1 cellular context compared by ENCODE assay signal in genomic region chr2:61017003-61017555, GRCh38.
TF ChIP-seq lines count a peak whose summit lies in the region.

No MANE protein-coding gene starts in this region.

TF ChIP-seq in HepG2, 621 proteins besides CTCF, POLR2A, EP300 and RAD21 (continued from another document and continues in another):
- 0 out of 2 replicates have a peak, but pooled peaks have one; percentile 8 for TF ChIP-seq SMYD3 (CRISPR knock-in tag; IDR thresholded peaks at IDR 0.05)
- TF ChIP-seq WIZ (CRISPR knock-in tag; IDR thresholded peaks at IDR 0.05), result no peak
- no peak for TF ChIP-seq ZNF724P (CRISPR knock-in tag; IDR thresholded peaks at IDR 0.05; ENCODE audit: borderline replicate concordance)
- no peak for TF ChIP-seq MTA3 (CRISPR knock-in tag; IDR thresholded peaks at IDR 0.05)
- 0 out of 2 replicates have a peak, but pooled peaks have one; percentile 37 for TF ChIP-seq ZNF776 (CRISPR knock-in tag; IDR thresholded peaks at IDR 0.05)
- TF ChIP-seq ISX (CRISPR knock-in tag; conservative IDR thresholded peaks at IDR 0.05), result no peak
- TF ChIP-seq ZNF580 (CRISPR knock-in tag; IDR thresholded peaks at IDR 0.05; ENCODE audit: borderline replicate concordance, low read depth), result no peak
- TF ChIP-seq SOX5 (CRISPR knock-in tag; IDR thresholded peaks at IDR 0.05; ENCODE audit: borderline replicate concordance), result no peak
- no peak; the same call in 1 of the 2 replicates for TF ChIP-seq SP5 (CRISPR knock-in tag; IDR thresholded peaks at IDR 0.05; ENCODE audit: borderline replicate concordance, low read depth)
- TF ChIP-seq ZNF143 (CRISPR knock-in tag; IDR thresholded peaks at IDR 0.05), result peak; percentile 62
- 0 out of 2 replicates have a peak, but pooled peaks have one; percentile 53 for TF ChIP-seq ATF5 (CRISPR knock-in tag; IDR thresholded peaks at IDR 0.05; ENCODE audit: low read depth)
- no peak for TF ChIP-seq NFATC3 (CRISPR knock-in tag; IDR thresholded peaks at IDR 0.05)
- TF ChIP-seq ZNF18 (CRISPR knock-in tag; IDR thresholded peaks at IDR 0.05; ENCODE audit: insufficient replicate concordance), result no peak
- peak; percentile 100 for TF ChIP-seq ZNF652 (CRISPR knock-in tag; IDR thresholded peaks at IDR 0.05; ENCODE audit: borderline replicate concordance, low read depth)
- TF ChIP-seq BRCA1 (CRISPR knock-in tag; IDR thresholded peaks at IDR 0.05), result no peak
- TF ChIP-seq PHF20 (CRISPR knock-in tag; IDR thresholded peaks at IDR 0.05), result peak; percentile 86
- no peak for TF ChIP-seq SSRP1 (CRISPR knock-in tag; IDR thresholded peaks at IDR 0.05)
- no peak; the same call in none of the 2 replicates for TF ChIP-seq ZNF704 (CRISPR knock-in tag; IDR thresholded peaks at IDR 0.05; ENCODE audit: borderline replicate concordance)
- TF ChIP-seq FOXK1 (CRISPR knock-in tag; IDR thresholded peaks at IDR 0.05; ENCODE audit: borderline replicate concordance, low read depth), result no peak
- TF ChIP-seq NAIF1 (CRISPR knock-in tag; IDR thresholded peaks at IDR 0.05; ENCODE audit: borderline replicate concordance), result no peak; the same call in 1 of the 2 replicates
- no peak for TF ChIP-seq ZNF280B (CRISPR knock-in tag; IDR thresholded peaks at IDR 0.05; ENCODE audit: borderline replicate concordance)
- no peak for TF ChIP-seq NCOA2 (CRISPR knock-in tag; IDR thresholded peaks at IDR 0.05)
- TF ChIP-seq ZNF12 (CRISPR knock-in tag; IDR thresholded peaks at IDR 0.05), result peak; percentile 74
- no peak for TF ChIP-seq CENPT (CRISPR knock-in tag; IDR thresholded peaks at IDR 0.05; ENCODE audit: low read depth)
- TF ChIP-seq ZNF644 (CRISPR knock-in tag; IDR thresholded peaks at IDR 0.05; ENCODE audit: low read depth), result no peak
- TF ChIP-seq ZXDC (CRISPR knock-in tag; IDR thresholded peaks at IDR 0.05), result peak; percentile 22
- TF ChIP-seq IKZF1 (IDR thresholded peaks at IDR 0.05), result no peak
- no peak for TF ChIP-seq STAG1 (CRISPR knock-in tag; IDR thresholded peaks at IDR 0.05)
- TF ChIP-seq SP4 (CRISPR knock-in tag; IDR thresholded peaks at IDR 0.05), result peak; percentile 55; the same call in 1 of the 2 replicates
- 0 out of 2 replicates have a peak, but pooled peaks have one; percentile 31 for TF ChIP-seq ZNF850 (CRISPR knock-in tag; conservative IDR thresholded peaks at IDR 0.05)
- no peak for TF ChIP-seq ZNF746 (CRISPR knock-in tag; IDR thresholded peaks at IDR 0.05)
- TF ChIP-seq HOXA5 (CRISPR knock-in tag; IDR thresholded peaks at IDR 0.05), result no peak
- no peak for TF ChIP-seq RAD51 (IDR thresholded peaks at IDR 0.05; ENCODE audit: borderline replicate concordance)
- no peak for TF ChIP-seq ZFP82 (CRISPR knock-in tag; IDR thresholded peaks at IDR 0.05; ENCODE audit: borderline replicate concordance)
- no peak for TF ChIP-seq ATM (IDR thresholded peaks at IDR 0.05; ENCODE audit: borderline replicate concordance)
- no peak; the same call in 1 of the 2 replicates for TF ChIP-seq MXD4 (CRISPR knock-in tag; IDR thresholded peaks at IDR 0.05)
- TF ChIP-seq BHLHE40 (IDR thresholded peaks at IDR 0.05; ENCODE audit: low read length), result 0 out of 2 replicates have a peak, but pooled peaks have one; percentile 44
- no peak for TF ChIP-seq SOX6 (IDR thresholded peaks at IDR 0.05)
- no peak for TF ChIP-seq SOX6 (CRISPR knock-in tag; IDR thresholded peaks at IDR 0.05)
- TF ChIP-seq ZBED4 (CRISPR knock-in tag; IDR thresholded peaks at IDR 0.05; ENCODE audit: borderline replicate concordance), result peak; percentile 10; the same call in 1 of the 2 replicates
- no peak for TF ChIP-seq MTERF4 (CRISPR knock-in tag; IDR thresholded peaks at IDR 0.05)
- TF ChIP-seq ZNF710 (CRISPR knock-in tag; IDR thresholded peaks at IDR 0.05; ENCODE audit: borderline replicate concordance), result peak; percentile 22; the same call in 1 of the 2 replicates
- no peak; the same call in 1 of the 2 replicates for TF ChIP-seq NFE2L1 (CRISPR knock-in tag; IDR thresholded peaks at IDR 0.05; ENCODE audit: borderline replicate concordance)
- peak; percentile 43; the same call in 1 of the 2 replicates for TF ChIP-seq NFYC (CRISPR knock-in tag; IDR thresholded peaks at IDR 0.05)
- no peak; the same call in 1 of the 2 replicates for TF ChIP-seq ZNF83 (CRISPR knock-in tag; IDR thresholded peaks at IDR 0.05; ENCODE audit: borderline replicate concordance)
